ENCODE assay signal across 26 cellular contexts in the genomic region with DNA sequence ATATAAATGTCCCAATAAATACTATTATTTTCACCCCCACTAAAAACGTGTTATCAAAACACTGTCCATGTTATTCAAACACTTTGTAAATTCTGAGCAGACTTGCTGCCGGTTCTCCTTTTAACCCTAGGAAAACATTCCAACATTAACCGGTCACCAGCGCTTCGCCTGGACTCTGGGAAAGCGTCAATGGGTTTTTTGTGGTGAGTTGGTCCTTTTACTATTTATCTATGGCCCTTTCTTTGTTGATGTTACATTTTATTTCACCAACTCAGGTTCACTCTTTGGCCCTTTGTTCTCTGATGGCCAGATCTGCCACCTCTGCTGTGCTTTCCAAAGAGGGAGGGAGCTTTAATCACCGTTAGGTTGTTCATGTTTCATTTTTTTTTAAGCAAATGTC. TPM values are rescaled to one million over a fixed set of nuclear protein-coding genes. Genes with fewer than 3 reads are reported as not detected.
A peak's percentile ranks its signal among the peaks of the same experiment; 100 is the strongest.
DNase-seq lines count a peak whose midpoint lies in the region; ATAC-seq, FAIRE-seq and TF ChIP-seq lines count a peak whose summit lies in the region.
"Had no signal": no experiment of that assay in that cellular context is flagged by ENCODE, and none has a peak within 500 bp of the region (broad histone marks: within the 10 kb centered on the region; RNA-seq: fewer than 3 reads in every experiment).

No MANE protein-coding gene starts in this region.

- TF ChIP-seq POLR2A in HepG2 (IDR thresholded peaks at IDR 0.05; ENCODE audit: insufficient read depth in 1 of 2, low read depth in 2 of 2, low read length in 2 of 2) (no peak), right lobe of liver (IDR thresholded peaks at IDR 0.05) (no peak)

- H3K4me1 ChIP-seq in HepG2 (ENCODE audit: insufficient read depth, low read length) (peaks cover 53% of the 10 kb centered on the region), right lobe of liver (peaks cover 0 to 19% (median 2%) of the 10 kb centered on the region in 4 donors), endodermal cell (ENCODE audit: control insufficient read depth, insufficient read depth, low read length) (peaks cover 20% of the 10 kb centered on the region)
- H3K4me1 ChIP-seq: BE2C; BLaER1 treated with 17β-estradiol and CSF1 and Interleukin-3, amounts not matched to agents 10 nM and 100 nM had no signal

- H3K4me2 ChIP-seq in HepG2 (ENCODE audit: low read depth, low read length) = peak overlapping the region; percentile 52
- H3K4me2 ChIP-seq: A549; BLaER1 treated with 17β-estradiol and CSF1 and Interleukin-3, amounts not matched to agents 10 nM and 100 nM had no signal

- H3K27ac ChIP-seq in HepG2 (ENCODE audit: extremely low read length, insufficient read depth, low read length) (no peak overlapping the region), right lobe of liver (no peak overlapping the region), endodermal cell (ENCODE audit: low read depth, low read length) (no peak overlapping the region)
- H3K27ac ChIP-seq: 22Rv1; A549; BLaER1 treated with 17β-estradiol and CSF1 and Interleukin-3, amounts not matched to agents 10 nM and 100 nM had no signal

- FAIRE-seq in HepG2 (lab: Jason Lieb, UNC) = no peak
- FAIRE-seq: A549, G401.6, GM19239 had no signal

- H3K4me1 Mint-ChIP-seq in endodermal cell = peaks cover 71% of the 10 kb centered on the region

- TF ChIP-seq EP300 in HepG2 (IDR thresholded peaks at IDR 0.05; ENCODE audit: low read depth in 2 of 2, low read length in 2 of 2) = no peak
- TF ChIP-seq EP300 in HepG2 (CRISPR knock-in tag; IDR thresholded peaks at IDR 0.05; ENCODE audit: borderline replicate concordance) = no peak

- no peaks in the 10 kb centered on the region for H3K36me3 Mint-ChIP-seq in endodermal cell (ENCODE audit: low read depth)

- H3K27me3 Mint-ChIP-seq in endodermal cell (ENCODE audit: insufficient read depth) = peaks cover 58% of the 10 kb centered on the region

- in situ Hi-C loops in HepG2 (cut with HindIII; ENCODE audit: extremely low pct_ligation_motif_present, low pct_unique_long_range_greater_than_20kb) = no loop called here
- in situ Hi-C loops in SK-MEL-5 (cut with HindIII; ENCODE audit: low pct_unique_long_range_greater_than_20kb, low sequenced_read_pairs) = no loop called here

- WGBS in HepG2 (ENCODE audit: low lambda C conversion rate) = under 1% methylated on average over 7 of the region's 7 CpGs
- WGBS in right lobe of liver (ENCODE audit: insufficient coverage, low coverage, low lambda C conversion rate, missing lambda C conversion rate) = 6% methylated on average over 7 of the region's 7 CpGs
- whole genome bisulfite sequencing in endodermal cell (ENCODE audit: insufficient coverage in 1 of 2, insufficient read length in 1 of 2), 2 experiments = 22 to 33% methylated on average over 1 to 7 of the region's 7 CpGs

- H3K9me3 Mint-ChIP-seq in endodermal cell = no peaks in the 10 kb centered on the region
- H3K9me3 Mint-ChIP-seq: CD4-positive, alpha-beta T cell had no signal

- H4K20me1 ChIP-seq in HepG2 (ENCODE audit: insufficient read depth, low read length) = no peaks in the 10 kb centered on the region
- H4K20me1 ChIP-seq: BLaER1 treated with 17β-estradiol and CSF1 and Interleukin-3, amounts not matched to agents 10 nM and 100 nM had no signal

- peak overlapping the region; percentile 20 for H3K4me3 Mint-ChIP-seq in endodermal cell
- H3K4me3 Mint-ChIP-seq: CD4-positive, alpha-beta T cell had no signal

- ATAC-seq in HepG2 (no peak), right lobe of liver (no peak)
- ATAC-seq: A549 had no signal

- no peak overlapping the region for H3K27ac Mint-ChIP-seq in endodermal cell
- H3K27ac Mint-ChIP-seq: CD14-positive monocyte; CD4-positive, alpha-beta T cell; CD8-positive, alpha-beta memory T cell had no signal

- H3K27me3 ChIP-seq in HepG2 (ENCODE audit: control insufficient read depth in 1 of 2, insufficient read depth in 2 of 2, low read length in 2 of 2) = peaks cover 14 to 74% of the 10 kb centered on the region in 2 experiments
- peaks cover 11 to 55% of the 10 kb centered on the region in 2 donors for H3K27me3 ChIP-seq in right lobe of liver
- H3K27me3 ChIP-seq in endodermal cell (ENCODE audit: control insufficient read depth, insufficient read depth, low read length, poor library complexity, severe bottlenecking) = peaks cover 52% of the 10 kb centered on the region

- H3K9me3 ChIP-seq in HepG2 (ENCODE audit: low read length) (no peaks in the 10 kb centered on the region), right lobe of liver (no peaks in the 10 kb centered on the region), endodermal cell (ENCODE audit: control insufficient read depth, low read length) (no peaks in the 10 kb centered on the region)
- H3K9me3 ChIP-seq: A549, BE2C had no signal

- H3K36me3 ChIP-seq in HepG2 (replicated peaks in 1 of 2; ENCODE audit: control insufficient read depth in 1 of 2, insufficient read depth in 2 of 2, low read length in 2 of 2) = no peaks in the 10 kb centered on the region
- no peaks in the 10 kb centered on the region for H3K36me3 ChIP-seq in right lobe of liver
- no peaks in the 10 kb centered on the region for H3K36me3 ChIP-seq in endodermal cell (ENCODE audit: control insufficient read depth, insufficient read depth, low read length)
- H3K36me3 ChIP-seq: BE2C; BLaER1 treated with 17β-estradiol and CSF1 and Interleukin-3, amounts not matched to agents 10 nM and 100 nM had no signal

- DNase-seq in HepG2 (ENCODE audit: low spot score) (peak; percentile 67), right lobe of liver (no peak), SK-MEL-5 (ENCODE audit: low read depth, low spot score) (peak; percentile 14), endodermal cell (no peak), retina (peak; percentile 11), ureter (ENCODE audit: low spot score) (no peak)
- DNase-seq in activated T-cell treated with anti-CD3 and anti-CD28 coated beads, Interleukin-2, amount 50 U/mL, for 48 hours = no peak
- DNase-seq in stimulated activated CD4-positive, alpha-beta T cell treated with anti-CD3 and anti-CD28 coated beads, Interleukin-2, amount 100 ng/mL, for 24 hours = no peak
- DNase-seq: ACHN; AML-193; BE2C; Calu3; CD4-positive, alpha-beta T cell; CD8-positive, alpha-beta memory T cell; COR-L47; DMS53; DMS79 treated with DMSO at 0.1 percent for 48 hours; GOT3; H7; HCEC 1CT had no signal

- POLR2A ChIA-PET in HepG2 (lab: Yijun Ruan, JAX) = no interaction called here

- BruUV-seq in HepG2 (replicated peaks; lab: Mats Ljungman, UMichigan) = no TSS peak

- H3K4me3 ChIP-seq in HepG2 (replicated peaks in 1 of 3; ENCODE audit: insufficient read depth in 1 of 3, low read depth in 2 of 3, low read length in 3 of 3) = no peak overlapping the region; a peak in 1 of 6 replicates
- H3K4me3 ChIP-seq in right lobe of liver = no peak overlapping the region
- H3K4me3 ChIP-seq in endodermal cell (ENCODE audit: low read length) = peak overlapping the region; percentile 5
- H3K4me3 ChIP-seq: A549; BLaER1 treated with 17β-estradiol and CSF1 and Interleukin-3, amounts not matched to agents 10 nM and 100 nM had no signal

- TF ChIP-seq RAD21 in HepG2 (CRISPR knock-in tag; IDR thresholded peaks at IDR 0.05) = no peak

- no peak overlapping the region for H2AFZ ChIP-seq in HepG2 (ENCODE audit: low read length)

- intact Hi-C loops in HepG2 (cut with micrococcal nuclease; ENCODE audit: unreplicated experiment) (no loop called here), right lobe of liver (cut with DNase I) (no loop called here)

- H3K79me2 ChIP-seq in HepG2 (ENCODE audit: insufficient read depth, low read length) = no peaks in the 10 kb centered on the region

- CTCF ChIA-PET in HepG2 (lab: Yijun Ruan, JAX; ENCODE audit: low intra/inter-chr PET ratio, low total read pairs) = no interaction called here

- H3K9ac ChIP-seq in HepG2 (ENCODE audit: insufficient read depth, low read depth, low read length) = no peak overlapping the region
- no peak overlapping the region for H3K9ac ChIP-seq in endodermal cell (ENCODE audit: extremely low read depth, low read length, poor library complexity, severe bottlenecking)
- H3K9ac ChIP-seq: BLaER1 treated with 17β-estradiol and CSF1 and Interleukin-3, amounts not matched to agents 10 nM and 100 nM had no signal

- TF ChIP-seq CTCF in HepG2 (CRISPR knock-in tag; IDR thresholded peaks at IDR 0.05) (no peak), right lobe of liver (IDR thresholded peaks at IDR 0.05) (no peak), endodermal cell (conservative IDR thresholded peaks at IDR 0.05) (no peak)

TF ChIP-seq in HepG2, 621 proteins besides CTCF, POLR2A, EP300 and RAD21 (continues in another document):
- TF ChIP-seq ONECUT2 (CRISPR knock-in tag; IDR thresholded peaks at IDR 0.05) = no peak

RNA-seq across cellular contexts. Expression of a gene that starts 4.1 kb away (rescaled TPM):
- 0.11 and 0.28 TPM in 2 replicates for total RNA-seq in HepG2 (2016; rRNA removed; fragmentation: Illumina TruSeq; extraction: Trizol)
- 0.09 TPM in 1 of 2 replicates, not detected in the other for total RNA-seq in HepG2 (2016; cell fraction: cytosol; rRNA removed; fragmentation: Illumina TruSeq; extraction: Trizol; ENCODE audit: low read depth)
- total RNA-seq in HepG2 (2016; cell fraction: insoluble cytoplasmic fraction; rRNA removed; fragmentation: Illumina TruSeq; extraction: Trizol) = 0.15 and 0.24 TPM in 2 replicates
- 0.06 and 0.10 TPM in 2 replicates for total RNA-seq in HepG2 (2016; cell fraction: membrane; rRNA removed; fragmentation: Illumina TruSeq; extraction: Trizol)
- total RNA-seq in HepG2 (2016; cell fraction: nucleus; rRNA removed; fragmentation: Illumina TruSeq; extraction: Trizol) = not detected in 2 replicates
- polyA plus RNA-seq in HepG2 (2011; rRNA removed) = 0.10 and 0.12 TPM in 2 replicates
- 0.05 and 0.12 TPM in 2 replicates for polyA plus RNA-seq in HepG2 (2011; cell fraction: cytosol; rRNA removed)
- 0.05 and 0.09 TPM in 2 replicates for polyA plus RNA-seq in HepG2 (2011; cell fraction: nucleus; rRNA removed)
- 0.04 TPM in 1 of 2 replicates, not detected in the other for polyA plus RNA-seq in HepG2 (2012)
- 0.06 TPM in 1 of 2 replicates, not detected in the other for polyA plus RNA-seq in HepG2 (2016; cell fraction: cytosol; fragmentation: Illumina TruSeq; extraction: Trizol; ENCODE audit: low read depth)
- 0.27 and 0.40 TPM in 2 replicates for polyA plus RNA-seq in HepG2 (2016; cell fraction: insoluble cytoplasmic fraction; fragmentation: Illumina TruSeq; extraction: Trizol; ENCODE audit: low read depth)
- polyA plus RNA-seq in HepG2 (2016; cell fraction: membrane; fragmentation: Illumina TruSeq; extraction: Trizol; ENCODE audit: low read depth) = not detected in 2 replicates
- 0.36 TPM in 1 of 2 replicates, not detected in the other for polyA plus RNA-seq in HepG2 (2016; cell fraction: nucleus; fragmentation: Illumina TruSeq; extraction: Trizol; ENCODE audit: insufficient read depth, low read depth)
- 0.10 and 0.63 TPM in 2 replicates for polyA minus RNA-seq in HepG2 (2011; rRNA and poly(A)+ RNA removed; ENCODE audit: low replicate concordance)
- 0.18 TPM in 1 of 2 replicates, not detected in the other for polyA minus RNA-seq in HepG2 (2011; cell fraction: cytosol; rRNA and poly(A)+ RNA removed)
- 0.25 and 0.26 TPM in 2 replicates for polyA minus RNA-seq in HepG2 (2011; cell fraction: nucleus; rRNA and poly(A)+ RNA removed)
- total RNA-seq in right lobe of liver = 1 to 10 TPM in 1 of 6 experiments, under 1 TPM in 5; 0.11 to 1.0 (median 0.33) TPM
- total RNA-seq in SK-MEL-5 (2014; rRNA removed; shearing (Covaris generic)) = 2.0 and 2.8 TPM in 2 replicates
- 2.8 and 3.8 TPM in 2 replicates for polyA plus RNA-seq in SK-MEL-5 (2015; cell fraction: cytosol; rRNA removed)
- 1.4 and 1.9 TPM in 2 replicates for polyA plus RNA-seq in SK-MEL-5 (2015; cell fraction: nucleus; rRNA removed)
- total RNA-seq in endodermal cell = 100 to 1,000 TPM; 182 to 283 TPM
- polyA plus RNA-seq in endodermal cell (2013, experiment 1 of 2) = 35.9 TPM
- polyA plus RNA-seq in endodermal cell (2013, experiment 2 of 2) = 48.4 TPM
- 0.16 TPM for total RNA-seq in ureter

Comparison
In these comparisons a context has a peak if more than half of its experiments do, and no peak if none do; other contexts are left out.
1. DNase-seq: peak in HepG2 (single experiment), SK-MEL-5 (single experiment) and retina (single experiment); none in right lobe of liver (0 of 3), endodermal cell (single experiment), activated T-cell treated with anti-CD3 and anti-CD28 coated beads, Interleukin-2, amount 50 U/mL, for 48 hours (0 of 2), ureter (single experiment) and stimulated activated CD4-positive, alpha-beta T cell treated with anti-CD3 and anti-CD28 coated beads, Interleukin-2, amount 100 ng/mL, for 24 hours (0 of 2).
2. RNA of a gene that starts 4.1 kb away (total RNA-seq): 182 to 283 TPM in endodermal cell; 2.0 to 2.8 TPM in SK-MEL-5, 0.11 to 1.0 TPM in right lobe of liver, 0.16 TPM in ureter (single experiment) and 0.06 to 0.28 TPM in HepG2; every median in the first group is over 10 times any median in the second.